8 cellular contexts compared by ENCODE assay signal in genomic region chr14:87994974-87995373, GRCh38. TPM values are rescaled to one million over a fixed set of nuclear protein-coding genes. Genes with fewer than 3 reads are reported as not detected.
DNase-seq lines count a peak whose midpoint lies in the region; ATAC-seq, FAIRE-seq and TF ChIP-seq lines count a peak whose summit lies in the region.

No MANE protein-coding gene starts in this region.

- no peaks in the 10 kb centered on the region for H3K9me3 ChIP-seq in liver (ENCODE audit: control insufficient read depth in 4 of 4, low read length in 3 of 4)

- no peak for DNase-seq in GM12891 (ENCODE audit: insufficient read length, low spot score)
- no peak for DNase-seq in T-helper 9 cell
- DNase-seq in GDM1 (lab: John Stamatoyannopoulos, UW), result no peak
- DNase-seq in effector CD8-positive, alpha-beta T cell (lab: John Stamatoyannopoulos, UW), result no peak
- DNase-seq in NCI-H1105 treated with DMSO at 0.1 percent for 48 hours (lab: John Stamatoyannopoulos, UW), result no peak

- peak; percentile 69 for FAIRE-seq in GM12891 (lab: Jason Lieb, UNC)

- TF ChIP-seq CTCF in liver (IDR thresholded peaks at IDR 0.05; ENCODE audit: low read depth, low read length, missing input control), result no peak

- H3K9ac ChIP-seq in liver (ENCODE audit: low read depth in 1 of 2, low read length in 2 of 2), result no peak overlapping the region

- H3K27ac ChIP-seq in liver (ENCODE audit: low read depth in 1 of 2, low read length in 2 of 2), result peak overlapping the region; percentile 23 to 30

- TF ChIP-seq POLR2A in GM12891 (IDR thresholded peaks at IDR 0.05; ENCODE audit: low read depth, low read length), result 0 out of 2 replicates have a peak, but pooled peaks have one; percentile 10

- no peaks in the 10 kb centered on the region for H3K36me3 ChIP-seq in liver (ENCODE audit: control insufficient read depth in 4 of 4, insufficient read depth in 3 of 4, low read depth in 1 of 4, low read length in 3 of 4)

- no peaks in the 10 kb centered on the region for H3K27me3 ChIP-seq in liver (ENCODE audit: control insufficient read depth in 4 of 4, insufficient read depth in 4 of 4, low read length in 3 of 4)

- H3K4me3 ChIP-seq in liver (ENCODE audit: low read depth in 1 of 3, low read length in 3 of 3), result no peak overlapping the region

- H3K4me1 ChIP-seq in liver (ENCODE audit: control insufficient read depth in 4 of 4, insufficient read depth in 4 of 4, low read length in 3 of 4), result peaks cover 0 to 6% (median 1%) of the 10 kb centered on the region in 4 donors

- TF ChIP-seq RAD21 in liver (IDR thresholded peaks at IDR 0.05), result no peak

- WGBS in liver, result 90% methylated on average over 6 of the region's 6 CpGs

- ATAC-seq in GM21381 (IDR thresholded peaks at IDR 0.05; ENCODE audit: unreplicated experiment) (peak; percentile 43), HG03575 (IDR thresholded peaks at IDR 0.05; ENCODE audit: extremely low read depth, insufficient number of reproducible peaks, low FRiP score, unreplicated experiment) (peak; percentile 22)

TF ChIP-seq in GM12891, 5 proteins besides CTCF, POLR2A, EP300 and RAD21:
- TF ChIP-seq TAF1 (IDR thresholded peaks at IDR 0.05; ENCODE audit: low read depth, low read length) (no peak; the same call in 1 of the 2 replicates), SPI1 (IDR thresholded peaks at IDR 0.05; ENCODE audit: low read depth, low read length) (peak; percentile 22; the same call in 1 of the 2 replicates)

TF ChIP-seq in liver, 16 proteins besides CTCF, POLR2A, EP300 and RAD21:
- TF ChIP-seq NR2F2 (IDR thresholded peaks at IDR 0.05), result no peak

RNA-seq across cellular contexts. Expression of gene GALC, which starts 2.0 kb away (rescaled TPM):
- 2.4 TPM for polyA plus RNA-seq in GM12891 (2012; ENCODE audit: low read depth, missing spikeins)
- total RNA-seq in liver, result 10 to 100 TPM; 13.0 to 20.8 TPM
- polyA plus RNA-seq in liver, result 10 to 100 TPM in 1 of 2 donors, 1 to 10 TPM in 1; 2.8 to 11.3 TPM

RNA-seq across cellular contexts. Expression of gene GPR65, which starts 10.0 kb away (rescaled TPM):
- 7.0 TPM for polyA plus RNA-seq in GM12891 (2012; ENCODE audit: low read depth, missing spikeins)
- total RNA-seq in liver, result 1 to 10 TPM; 2.3 to 4.5 TPM
- 1 to 10 TPM in 1 of 2 donors, under 1 TPM in 1; 0.72 to 1.0 TPM for polyA plus RNA-seq in liver
